10 cellular contexts compared by ENCODE assay signal in genomic region chr5:75574791-75575190, GRCh38. TPM values are rescaled to one million over a fixed set of nuclear protein-coding genes. Genes with fewer than 3 reads are reported as not detected.
DNase-seq lines count a peak whose midpoint lies in the region; ATAC-seq and TF ChIP-seq lines count a peak whose summit lies in the region.
"Had no signal": no experiment of that assay in that cellular context is flagged by ENCODE, and none has a peak within 500 bp of the region (broad histone marks: within the 10 kb centered on the region; RNA-seq: fewer than 3 reads in every experiment).

No MANE protein-coding gene starts in this region.

- DNase-seq in mesothelial cell of epicardium (ENCODE audit: low spot score in 2 of 2, unreplicated experiment in 2 of 2) = no peak
- no peak for DNase-seq in NCI-H2029 (lab: John Stamatoyannopoulos, UW)
- DNase-seq in stimulated activated naive CD4-positive, alpha-beta T cell (lab: John Stamatoyannopoulos, UW) = no peak
- DNase-seq in left colon = no peak
- no peak for DNase-seq in germinal center (ENCODE audit: low spot score)
- DNase-seq: activated CD4-positive, CD25-positive, alpha-beta regulatory T cell; HCEC 1CT had no signal

- peak overlapping the region; percentile 83 for H3K27ac ChIP-seq in OCI-LY3 (ENCODE audit: low read length)

- peak overlapping the region; percentile 80 for H3K4me2 ChIP-seq in OCI-LY3 (ENCODE audit: low read length)

- intact Hi-C loops in left colon (cut with DNase I, micrococcal nuclease) = no loop called here

- no peaks in the 10 kb centered on the region for H3K79me2 ChIP-seq in OCI-LY3 (ENCODE audit: low read length)

- H3K27me3 ChIP-seq in OCI-LY3 (ENCODE audit: low read depth, low read length) = no peaks in the 10 kb centered on the region

- peaks cover 11% of the 10 kb centered on the region for H3K36me3 ChIP-seq in OCI-LY3 (replicated peaks; ENCODE audit: low read depth, low read length)

- H3K9me3 Mint-ChIP-seq in mesothelial cell of epicardium = no peaks in the 10 kb centered on the region

- peak overlapping the region; percentile 61 for H3K4me3 ChIP-seq in OCI-LY3 (ENCODE audit: low read length)

- peak overlapping the region; percentile 86 for H3K27ac Mint-ChIP-seq in mesothelial cell of epicardium

- TF ChIP-seq CTCF in OCI-LY3 (IDR thresholded peaks at IDR 0.05; ENCODE audit: low read depth, low read length) (no peak), mesothelial cell of epicardium (IDR thresholded peaks at IDR 0.05; ENCODE audit: unreplicated experiment) (no peak)

- no peaks in the 10 kb centered on the region for H3K9me3 ChIP-seq in OCI-LY3 (ENCODE audit: insufficient read depth, low read length)

- peak overlapping the region; percentile 53 for H3K9ac ChIP-seq in OCI-LY3 (ENCODE audit: low read length)

- H3K4me1 Mint-ChIP-seq in mesothelial cell of epicardium = peaks cover 41% of the 10 kb centered on the region

- no peak overlapping the region for H3K4me3 Mint-ChIP-seq in mesothelial cell of epicardium

- ATAC-seq in GM18519 (IDR thresholded peaks at IDR 0.05; ENCODE audit: low FRiP score, unreplicated experiment) (peak; percentile 11), GM21786 (IDR thresholded peaks at IDR 0.05; ENCODE audit: unreplicated experiment) (peak; percentile 13), left colon (no peak)

- peaks cover 38% of the 10 kb centered on the region for H3K4me1 ChIP-seq in OCI-LY3 (ENCODE audit: low read length)

- H3K36me3 Mint-ChIP-seq in mesothelial cell of epicardium = peaks cover 17% of the 10 kb centered on the region

- H4K20me1 ChIP-seq in OCI-LY3 (ENCODE audit: insufficient read depth, low read length) = no peaks in the 10 kb centered on the region

- H3K27me3 Mint-ChIP-seq in mesothelial cell of epicardium (ENCODE audit: low read depth) = no peaks in the 10 kb centered on the region

- no peak overlapping the region for H2AFZ ChIP-seq in OCI-LY3 (ENCODE audit: low read depth, low read length)

RNA-seq across cellular contexts. Expression of gene ANKDD1B, which starts 36.5 kb away (rescaled TPM):
- total RNA-seq in mesothelial cell of epicardium = 0.95 to 1.5 TPM (median 1.1 TPM) in 3 replicates
- 1 to 10 TPM; 7.1 to 8.6 TPM for total RNA-seq in left colon
